Comparison of ENCODE assay signal across 26 cellular contexts in the genomic region with DNA sequence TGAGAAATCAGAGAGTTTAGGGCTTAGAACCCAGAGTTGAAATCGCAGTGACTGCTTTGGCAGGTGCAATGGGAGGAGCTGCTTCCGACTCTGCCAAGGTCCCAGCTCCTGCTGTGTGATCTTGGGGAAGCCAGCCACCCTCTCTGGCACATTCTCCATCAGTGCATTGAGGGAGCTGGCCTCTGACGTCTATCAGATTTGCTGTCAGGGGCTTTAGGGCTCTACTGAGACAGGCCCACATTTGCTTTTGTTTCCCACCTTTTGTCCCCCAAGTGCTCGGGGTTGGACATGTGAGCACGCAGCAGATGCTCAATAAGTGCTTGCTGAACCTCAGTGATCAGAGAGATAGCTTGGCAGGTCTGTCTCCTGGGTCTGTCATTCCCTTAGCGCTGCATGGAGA. TPM values are rescaled to one million over a fixed set of nuclear protein-coding genes. Genes with fewer than 3 reads are reported as not detected.
A peak's percentile ranks its signal among the peaks of the same experiment; 100 is the strongest.
DNase-seq lines count a peak whose midpoint lies in the region; ATAC-seq, FAIRE-seq and TF ChIP-seq lines count a peak whose summit lies in the region.
"Had no signal": no experiment of that assay in that cellular context is flagged by ENCODE, and none has a peak within 500 bp of the region (broad histone marks: within the 10 kb centered on the region; RNA-seq: fewer than 3 reads in every experiment).

No MANE protein-coding gene starts in this region.

- H3K27ac ChIP-seq in CD8-positive, alpha-beta memory T cell (ENCODE audit: low read depth, low read length): peak overlapping the region; percentile 16
- H3K27ac ChIP-seq in angular gyrus (ENCODE audit: low read depth, low read length) (peak overlapping the region; percentile 41), kidney (ENCODE audit: low read depth in 2 of 2, low read length in 2 of 2) (no peak overlapping the region)
- H3K27ac ChIP-seq: SJSA1 had no signal

- ATAC-seq in memory B cell (ENCODE audit: low read depth): no peak
- ATAC-seq in stimulated activated memory B cell treated with anti-CD40 and anti-IgM and Interleukin-4, amounts not matched to agents 10 μg/mL and 1 μg/mL and 100 μg/mL, for 72 hours: no peak
- no peak for ATAC-seq in HG02938 (IDR thresholded peaks at IDR 0.05; ENCODE audit: unreplicated experiment)
- ATAC-seq: GM23338, Right ventricle myocardium inferior had no signal

- TF ChIP-seq CTCF in kidney (IDR thresholded peaks at IDR 0.05; ENCODE audit: borderline replicate concordance, extremely low read depth, insufficient read depth): no peak

- intact Hi-C loops in kidney (cut with DNase I): no loop called here

- H3K9me3 Mint-ChIP-seq in CD8-positive, alpha-beta memory T cell: peaks cover 0 to 2% (median 0%) of the 10 kb centered on the region in 5 donors
- no peaks in the 10 kb centered on the region for H3K9me3 Mint-ChIP-seq in memory B cell
- H3K9me3 Mint-ChIP-seq in stimulated activated memory B cell treated with anti-CD40 and anti-IgM and Interleukin-4, amounts not matched to agents 10 μg/mL and 1 μg/mL and 100 μg/mL, for 72 hours: no peaks in the 10 kb centered on the region
- H3K9me3 Mint-ChIP-seq: CD4-positive, alpha-beta memory T cell; GM23338 had no signal

- H3K9me3 ChIP-seq in CD8-positive, alpha-beta memory T cell (ENCODE audit: low read length): no peaks in the 10 kb centered on the region
- H3K9me3 ChIP-seq in kidney (ENCODE audit: control insufficient read depth in 1 of 2, low read length in 2 of 2): no peaks in the 10 kb centered on the region
- H3K9me3 ChIP-seq: HAP-1, SJSA1 had no signal

- no peaks in the 10 kb centered on the region for H3K36me3 Mint-ChIP-seq in CD8-positive, alpha-beta memory T cell
- H3K36me3 Mint-ChIP-seq in memory B cell: peaks cover 5% of the 10 kb centered on the region
- H3K36me3 Mint-ChIP-seq in stimulated activated memory B cell treated with anti-CD40 and anti-IgM and Interleukin-4, amounts not matched to agents 10 μg/mL and 1 μg/mL and 100 μg/mL, for 72 hours: peaks cover 6% of the 10 kb centered on the region
- H3K36me3 Mint-ChIP-seq: CD4-positive, alpha-beta memory T cell had no signal

- H3K27me3 ChIP-seq in CD8-positive, alpha-beta memory T cell (ENCODE audit: insufficient read depth, low read length, poor library complexity, severe bottlenecking): no peaks in the 10 kb centered on the region
- H3K27me3 ChIP-seq: SJSA1 had no signal

- no peak for FAIRE-seq in kidney (lab: Jason Lieb, UNC)
- FAIRE-seq: GM12891, HTR-8/SVneo had no signal

- H3K27ac Mint-ChIP-seq in CD8-positive, alpha-beta memory T cell: peak overlapping the region; percentile 68 to 97 (median 86)
- H3K27ac Mint-ChIP-seq in memory B cell: peak overlapping the region; percentile 20
- H3K27ac Mint-ChIP-seq in stimulated activated memory B cell treated with anti-CD40 and anti-IgM and Interleukin-4, amounts not matched to agents 10 μg/mL and 1 μg/mL and 100 μg/mL, for 72 hours: peak overlapping the region; percentile 40
- H3K27ac Mint-ChIP-seq: GM23338 had no signal

- H3K4me1 ChIP-seq in CD8-positive, alpha-beta memory T cell (ENCODE audit: insufficient read depth, low read length): peaks cover 38% of the 10 kb centered on the region
- no peaks in the 10 kb centered on the region for H3K4me1 ChIP-seq in kidney (ENCODE audit: control insufficient read depth in 1 of 2, insufficient read depth in 1 of 2, low read depth in 1 of 2, low read length in 2 of 2)
- H3K4me1 ChIP-seq: HAP-1 had no signal

- H3K9ac ChIP-seq in kidney (ENCODE audit: low read length in 2 of 2): no peak overlapping the region

- no peak for DNase-seq in CD8-positive, alpha-beta memory T cell
- DNase-seq in memory B cell (ENCODE audit: low spot score in 2 of 2): no peak
- no peak for DNase-seq in kidney tubule cell (ENCODE audit: low spot score)
- DNase-seq in kidney: no peak
- DNase-seq: Calu3; CD4-positive, alpha-beta memory T cell; DMS153; IMR-90; NCI-H1694; NCI-H2081; NCI-H2171; NCI-H345; NCI-H774; OCI-M1 had no signal

- no peaks in the 10 kb centered on the region for H3K36me3 ChIP-seq in CD8-positive, alpha-beta memory T cell (ENCODE audit: insufficient read depth, low read length)
- H3K36me3 ChIP-seq in kidney (ENCODE audit: control insufficient read depth in 1 of 2, insufficient read depth in 2 of 2, low read length in 2 of 2): no peaks in the 10 kb centered on the region
- H3K36me3 ChIP-seq: HAP-1, SJSA1 had no signal

- no peak overlapping the region for H3K4me3 ChIP-seq in CD8-positive, alpha-beta memory T cell (ENCODE audit: low read length)
- no peak overlapping the region for H3K4me3 ChIP-seq in kidney (ENCODE audit: low read length in 2 of 2)
- H3K4me3 ChIP-seq: GM23338, HAP-1, SJSA1 had no signal

- CTCF ChIA-PET in CD8-positive, alpha-beta memory T cell (lab: Charles Lee): interaction anchor here (1.3 kb wide), 1 partner anchor 57 kb away, joined by 6 read pairs; no protein-coding TSS in a partner anchor

- POLR2A ChIA-PET in CD8-positive, alpha-beta memory T cell (lab: Charles Lee): interaction anchor here (0.6 kb wide), 1 partner anchor 16 kb away, joined by 3 read pairs; no protein-coding TSS in a partner anchor

- H3K4me3 Mint-ChIP-seq in CD8-positive, alpha-beta memory T cell: peak overlapping the region in 3 of 7 donors; percentile 20 to 55 (median 34)
- no peak overlapping the region for H3K4me3 Mint-ChIP-seq in memory B cell
- no peak overlapping the region for H3K4me3 Mint-ChIP-seq in stimulated activated memory B cell treated with anti-CD40 and anti-IgM and Interleukin-4, amounts not matched to agents 10 μg/mL and 1 μg/mL and 100 μg/mL, for 72 hours
- H3K4me3 Mint-ChIP-seq: CD4-positive, alpha-beta memory T cell; GM23338 had no signal

- H3K27me3 Mint-ChIP-seq in CD8-positive, alpha-beta memory T cell: no peaks in the 10 kb centered on the region
- H3K27me3 Mint-ChIP-seq in memory B cell: peaks cover 7% of the 10 kb centered on the region
- H3K27me3 Mint-ChIP-seq in stimulated activated memory B cell treated with anti-CD40 and anti-IgM and Interleukin-4, amounts not matched to agents 10 μg/mL and 1 μg/mL and 100 μg/mL, for 72 hours: peaks cover 12% of the 10 kb centered on the region
- H3K27me3 Mint-ChIP-seq: CD4-positive, alpha-beta memory T cell had no signal

- H3K4me1 Mint-ChIP-seq in CD8-positive, alpha-beta memory T cell: peaks cover 46 to 56% (median 48%) of the 10 kb centered on the region in 3 donors
- H3K4me1 Mint-ChIP-seq in memory B cell: peaks cover 20% of the 10 kb centered on the region
- H3K4me1 Mint-ChIP-seq in stimulated activated memory B cell treated with anti-CD40 and anti-IgM and Interleukin-4, amounts not matched to agents 10 μg/mL and 1 μg/mL and 100 μg/mL, for 72 hours: peaks cover 30% of the 10 kb centered on the region
- H3K4me1 Mint-ChIP-seq: CD4-positive, alpha-beta memory T cell had no signal

RNA-seq across cellular contexts. Expression of gene SOX10, which starts 10.6 kb away (rescaled TPM):
- total RNA-seq in CD8-positive, alpha-beta memory T cell: not detected
- not detected for polyA plus RNA-seq in CD8-positive, alpha-beta memory T cell
- total RNA-seq in kidney: 1.5 TPM
- 0.22 TPM for polyA plus RNA-seq in kidney (ENCODE audit: insufficient read depth, low read depth, low replicate concordance)
- total RNA-seq: Calu3; CD4-positive, alpha-beta memory T cell; G401; IMR-90; M059J; SJSA1 had no signal
- polyA plus RNA-seq: BJ; CD4-positive, alpha-beta memory T cell; IMR-90 had no signal

RNA-seq across cellular contexts. Expression of gene POLR2F, which starts 41.5 kb away (rescaled TPM):
- 100 to 1,000 TPM; 140 to 148 TPM for total RNA-seq in CD8-positive, alpha-beta memory T cell
- 167 TPM for polyA plus RNA-seq in CD8-positive, alpha-beta memory T cell
- 57.9 TPM for total RNA-seq in kidney
- 121 TPM for polyA plus RNA-seq in kidney (ENCODE audit: insufficient read depth, low read depth, low replicate concordance)

RNA-seq across cellular contexts. Expression of gene C22orf23, which starts 41.6 kb away (rescaled TPM):
- total RNA-seq in CD8-positive, alpha-beta memory T cell: under 1 TPM; 0.29 to 0.37 TPM
- not detected for polyA plus RNA-seq in CD8-positive, alpha-beta memory T cell
- total RNA-seq in kidney: 0.57 TPM
- 1.0 TPM for polyA plus RNA-seq in kidney (ENCODE audit: insufficient read depth, low read depth, low replicate concordance)
- total RNA-seq: CD4-positive, alpha-beta memory T cell; G401; SJSA1 had no signal
- polyA plus RNA-seq: CD4-positive, alpha-beta memory T cell; GM23338 had no signal

Comparison
In these comparisons a context has a peak if more than half of its experiments do, and no peak if none do; other contexts are left out.
1. H3K27ac ChIP-seq: peak in CD8-positive, alpha-beta memory T cell (single experiment) and angular gyrus (single experiment); none in kidney (0 of 2).
2. H3K27ac Mint-ChIP-seq: peak in every context shown above with its lines; median percentile 86 in CD8-positive, alpha-beta memory T cell; 40 in stimulated activated memory B cell treated with anti-CD40 and anti-IgM and Interleukin-4, amounts not matched to agents 10 μg/mL and 1 μg/mL and 100 μg/mL, for 72 hours; 20 in memory B cell.